ENCODE assay signal across 8 cellular contexts in genomic region chr16:67184453-67185002, GRCh38. TPM values are rescaled to one million over a fixed set of nuclear protein-coding genes. Genes with fewer than 3 reads are reported as not detected.
DNase-seq lines count a peak whose midpoint lies in the region; ATAC-seq and TF ChIP-seq lines count a peak whose summit lies in the region.

No MANE protein-coding gene starts in this region.

- H2AFZ ChIP-seq in Karpas-422 (ENCODE audit: low read length) = peak overlapping the region; percentile 98

- TF ChIP-seq CTCF in chondrocyte (IDR thresholded peaks at IDR 0.05) = no peak
- no peak for TF ChIP-seq CTCF in mucosa of descending colon (IDR thresholded peaks at IDR 0.05)

- H3K27ac Mint-ChIP-seq in chondrocyte (ENCODE audit: unreplicated experiment) = no peak overlapping the region

- ATAC-seq in mucosa of descending colon (peak; percentile 27), GM18520 (IDR thresholded peaks at IDR 0.05; ENCODE audit: unreplicated experiment) (no peak)

- no peaks in the 10 kb centered on the region for H3K9me2 ChIP-seq in Karpas-422 (replicated peaks; ENCODE audit: insufficient read depth, low read length)

- TF ChIP-seq POLR2A in erythroblast (IDR thresholded peaks at IDR 0.05; ENCODE audit: low read length) = no peak

- peaks cover 11% of the 10 kb centered on the region for H3K4me1 Mint-ChIP-seq in chondrocyte (ENCODE audit: low read depth)

- H3K36me3 ChIP-seq in Karpas-422 (ENCODE audit: insufficient read depth, low read length) (no peaks in the 10 kb centered on the region), mucosa of descending colon (ENCODE audit: low read depth) (no peaks in the 10 kb centered on the region)

- no peaks in the 10 kb centered on the region for H3K9me3 ChIP-seq in Karpas-422 (ENCODE audit: low read length)
- H3K9me3 ChIP-seq in mucosa of descending colon = no peaks in the 10 kb centered on the region

- peak overlapping the region; percentile 53 for H3K4me3 Mint-ChIP-seq in chondrocyte (ENCODE audit: unreplicated experiment)

- H3K4me1 ChIP-seq in Karpas-422 (ENCODE audit: low read length) (peaks cover 22% of the 10 kb centered on the region), mucosa of descending colon (ENCODE audit: low read depth) (peaks cover 22% of the 10 kb centered on the region)

- DNase-seq in DMS153 treated with DMSO at 0.1 percent for 48 hours (lab: John Stamatoyannopoulos, UW; ENCODE audit: unreplicated experiment) (peak; percentile 44), DMS153 (lab: John Stamatoyannopoulos, UW) (no peak), Karpas-422 (peak; percentile 68), chondrocyte (ENCODE audit: low spot score) (no peak), mucosa of descending colon (no peak), erythroblast (lab: John Stamatoyannopoulos, UW) (no peak)
- DNase-seq in stimulated activated CD4-positive, alpha-beta T cell treated with anti-CD3 and anti-CD28 coated beads, Interleukin-1b, Interleukin-23, amount 100 ng/mL, for 48 hours = no peak

- peak overlapping the region; percentile 94 for H3K4me2 ChIP-seq in Karpas-422 (ENCODE audit: low read depth, low read length, poor library complexity, severe bottlenecking)

- 0 out of 2 replicates have a peak, but pooled peaks cover 1% of the 10 kb centered on the region for H4K20me1 ChIP-seq in Karpas-422 (ENCODE audit: insufficient read depth, low read depth, low read length)

- intact Hi-C loops in mucosa of descending colon (cut with DNase I, micrococcal nuclease) = loop anchor here in 1 of 2 donors (10.0 kb wide), 1 partner anchor 210 kb away; no protein-coding TSS in a partner anchor

- no peaks in the 10 kb centered on the region for H3K27me3 ChIP-seq in Karpas-422 (ENCODE audit: low read length)

- no peaks in the 10 kb centered on the region for H3K36me3 Mint-ChIP-seq in chondrocyte (ENCODE audit: low read depth)

- H3K27ac ChIP-seq in Karpas-422 (ENCODE audit: low read length) = no peak overlapping the region

- no peaks in the 10 kb centered on the region for H3K9me3 Mint-ChIP-seq in chondrocyte (ENCODE audit: low read depth)

- peak overlapping the region; percentile 79 for H3K4me3 ChIP-seq in Karpas-422 (ENCODE audit: low read length)
- peak overlapping the region; percentile 43 for H3K4me3 ChIP-seq in mucosa of descending colon

- H3K79me2 ChIP-seq in Karpas-422 (ENCODE audit: low read length) = no peaks in the 10 kb centered on the region

- no peaks in the 10 kb centered on the region for H3K27me3 Mint-ChIP-seq in chondrocyte (ENCODE audit: low read depth)

- peak overlapping the region; percentile 74 for H3K9ac ChIP-seq in Karpas-422 (ENCODE audit: low read length)

RNA-seq across cellular contexts. Expression of gene MATCAP1, which starts 0.8 kb away (rescaled TPM):
- 6.8 and 16.9 TPM in 2 replicates for total RNA-seq in Karpas-422 (2014; rRNA removed; shearing (Covaris generic); ENCODE audit: low replicate concordance)
- total RNA-seq in chondrocyte = 28.0 to 45.0 TPM (median 29.9 TPM) in 3 replicates
- 10 to 100 TPM; 24.8 to 35.1 (median 29.2) TPM for total RNA-seq in mucosa of descending colon

RNA-seq across cellular contexts. Expression of gene EXOC3L1, which starts 5.4 kb away (rescaled TPM):
- not detected in 2 replicates for total RNA-seq in Karpas-422 (2014; rRNA removed; shearing (Covaris generic); ENCODE audit: low replicate concordance)
- total RNA-seq in chondrocyte (not detected in 3 replicates), mucosa of descending colon (1 to 10 TPM; 2.6 to 6.8 (median 2.7) TPM)

RNA-seq across cellular contexts. Expression of gene E2F4, which starts 7.4 kb away (rescaled TPM):
- total RNA-seq in Karpas-422 (2014; rRNA removed; shearing (Covaris generic); ENCODE audit: low replicate concordance) = 109 and 171 TPM in 2 replicates
- total RNA-seq in chondrocyte (31.9 to 41.0 TPM (median 33.4 TPM) in 3 replicates), mucosa of descending colon (10 to 100 TPM; 70.5 to 77.4 (median 72.9) TPM)

RNA-seq across cellular contexts. Expression of gene NOL3, which starts 14.2 kb away (rescaled TPM):
- 0.15 and 1.8 TPM in 2 replicates for total RNA-seq in Karpas-422 (2014; rRNA removed; shearing (Covaris generic); ENCODE audit: low replicate concordance)
- total RNA-seq in chondrocyte (21.9 to 34.6 TPM (median 31.2 TPM) in 3 replicates), mucosa of descending colon (10 to 100 TPM; 23.5 to 35.9 (median 32.0) TPM)

RNA-seq across cellular contexts. Expression of gene ELMO3, which starts 14.4 kb away (rescaled TPM):
- 0.82 and 5.6 TPM in 2 replicates for total RNA-seq in Karpas-422 (2014; rRNA removed; shearing (Covaris generic); ENCODE audit: low replicate concordance)
- 1.1 to 1.2 TPM (median 1.1 TPM) in 3 replicates for total RNA-seq in chondrocyte
- 10 to 100 TPM; 25.4 to 68.0 (median 42.1) TPM for total RNA-seq in mucosa of descending colon

Comparison
In these comparisons a context has a peak if more than half of its experiments do, and no peak if none do; other contexts are left out.
1. DNase-seq: peak in DMS153 treated with DMSO at 0.1 percent for 48 hours (single experiment) and Karpas-422 (single experiment); none in DMS153 (single experiment), chondrocyte (single experiment), mucosa of descending colon (0 of 3), erythroblast (0 of 2) and stimulated activated CD4-positive, alpha-beta T cell treated with anti-CD3 and anti-CD28 coated beads, Interleukin-1b, Interleukin-23, amount 100 ng/mL, for 48 hours (single experiment).